In genomic region chr9:86353591-86354047, GRCh38 we compare ENCODE assay signal across 8 cellular contexts. TPM values are rescaled to one million over a fixed set of nuclear protein-coding genes. Genes with fewer than 3 reads are reported as not detected.
DNase-seq lines count a peak whose midpoint lies in the region; ATAC-seq and TF ChIP-seq lines count a peak whose summit lies in the region.

No MANE protein-coding gene starts in this region.

- POLR2A ChIA-PET in activated CD4-positive, alpha-beta memory T cell treated with anti-CD3 and anti-CD28 coated beads, Interleukin-2, amount 10 ng/mL, durations not matched to agents 7 days and 5 days (lab: Charles Lee), result interaction anchor here (0.7 to 1.8 kb wide), 7 partner anchors 13 to 71 kb away, joined by 3 to 13 read pairs (median 4); partner anchors contain the start of gene ISCA1

- ATAC-seq in GM21723 (IDR thresholded peaks at IDR 0.05; ENCODE audit: unreplicated experiment), result no peak

- H3K9me3 Mint-ChIP-seq in IgD-negative memory B cell, result no peaks in the 10 kb centered on the region
- no peaks in the 10 kb centered on the region for H3K9me3 Mint-ChIP-seq in activated CD4-positive, alpha-beta memory T cell treated with anti-CD3 and anti-CD28 coated beads, Interleukin-2, amount 10 ng/mL, durations not matched to agents 7 days and 5 days
- no peaks in the 10 kb centered on the region for H3K9me3 Mint-ChIP-seq in osteocyte (ENCODE audit: unreplicated experiment)

- peak overlapping the region; percentile 86 to 99 (median 98) for H3K4me3 Mint-ChIP-seq in IgD-negative memory B cell
- H3K4me3 Mint-ChIP-seq in activated CD4-positive, alpha-beta memory T cell treated with anti-CD3 and anti-CD28 coated beads, Interleukin-2, amount 10 ng/mL, durations not matched to agents 7 days and 5 days, result peak overlapping the region; percentile 96
- H3K4me3 Mint-ChIP-seq in osteocyte (ENCODE audit: unreplicated experiment), result peak overlapping the region; percentile 92

- H3K4me1 Mint-ChIP-seq in IgD-negative memory B cell (peaks cover 26 to 43% (median 28%) of the 10 kb centered on the region in 3 donors), osteocyte (ENCODE audit: unreplicated experiment) (peaks cover 38% of the 10 kb centered on the region)
- H3K4me1 Mint-ChIP-seq in activated CD4-positive, alpha-beta memory T cell treated with anti-CD3 and anti-CD28 coated beads, Interleukin-2, amount 10 ng/mL, durations not matched to agents 7 days and 5 days, result peaks cover 42% of the 10 kb centered on the region

- H3K27me3 Mint-ChIP-seq in IgD-negative memory B cell (no peaks in the 10 kb centered on the region), osteocyte (ENCODE audit: unreplicated experiment) (no peaks in the 10 kb centered on the region)
- H3K27me3 Mint-ChIP-seq in activated CD4-positive, alpha-beta memory T cell treated with anti-CD3 and anti-CD28 coated beads, Interleukin-2, amount 10 ng/mL, durations not matched to agents 7 days and 5 days, result peaks cover 6% of the 10 kb centered on the region

- H3K27ac Mint-ChIP-seq in IgD-negative memory B cell, result peak overlapping the region; percentile 93 to 94 (median 94)
- H3K27ac Mint-ChIP-seq in activated CD4-positive, alpha-beta memory T cell treated with anti-CD3 and anti-CD28 coated beads, Interleukin-2, amount 10 ng/mL, durations not matched to agents 7 days and 5 days, result peak overlapping the region; percentile 98
- peak overlapping the region; percentile 98 for H3K27ac Mint-ChIP-seq in osteocyte (ENCODE audit: unreplicated experiment)

- H3K4me3 ChIP-seq in fibroblast of the aortic adventitia (ENCODE audit: low read depth, low read length), result peak overlapping the region; percentile 96

- peaks cover 4% of the 10 kb centered on the region for H3K36me3 Mint-ChIP-seq in IgD-negative memory B cell
- peaks cover 41% of the 10 kb centered on the region for H3K36me3 Mint-ChIP-seq in activated CD4-positive, alpha-beta memory T cell treated with anti-CD3 and anti-CD28 coated beads, Interleukin-2, amount 10 ng/mL, durations not matched to agents 7 days and 5 days (ENCODE audit: low read depth)
- H3K36me3 Mint-ChIP-seq in osteocyte (ENCODE audit: unreplicated experiment), result peaks cover 12% of the 10 kb centered on the region

- DNase-seq in ELR (ENCODE audit: low read depth), result peak; percentile 46
- peak; percentile 45 for DNase-seq in activated CD4-positive, alpha-beta memory T cell treated with anti-CD3 and anti-CD28 coated beads, Interleukin-2, amount 10 ng/mL, durations not matched to agents 7 days and 5 days
- peak; percentile 45 for DNase-seq in fibroblast of the aortic adventitia (ENCODE audit: low read depth)
- DNase-seq in osteocyte (ENCODE audit: extremely low spot score, unreplicated experiment), result no peak
- DNase-seq in glomerular visceral epithelial cell (ENCODE audit: extremely low spot score), result no peak
- DNase-seq in D341Med (ENCODE audit: low spot score), result no peak

- CTCF ChIA-PET in activated CD4-positive, alpha-beta memory T cell treated with anti-CD3 and anti-CD28 coated beads, Interleukin-2, amount 10 ng/mL, durations not matched to agents 7 days and 5 days (lab: Charles Lee), result no interaction called here

- TF ChIP-seq CTCF in fibroblast of the aortic adventitia (IDR thresholded peaks at IDR 0.05; ENCODE audit: insufficient read depth, low read length) (no peak), osteocyte (IDR thresholded peaks at IDR 0.05) (no peak)

RNA-seq across cellular contexts. Expression of gene TUT7, which starts 0.6 kb away (rescaled TPM):
- polyA plus RNA-seq in IgD-negative memory B cell, result 26.2 TPM
- total RNA-seq in activated CD4-positive, alpha-beta memory T cell treated with anti-CD3 and anti-CD28 coated beads, Interleukin-2, amount 10 ng/mL, durations not matched to agents 7 days and 5 days, result 10 to 100 TPM; 59.3 to 63.1 TPM
- 44.2 and 116 TPM in 2 replicates for total RNA-seq in fibroblast of the aortic adventitia (ENCODE audit: low replicate concordance)
- 24.8 and 30.2 TPM in 2 replicates for total RNA-seq in osteocyte

Comparison
In these comparisons a context has a peak if more than half of its experiments do, and no peak if none do; other contexts are left out.
1. DNase-seq: peak in ELR (single experiment), activated CD4-positive, alpha-beta memory T cell treated with anti-CD3 and anti-CD28 coated beads, Interleukin-2, amount 10 ng/mL, durations not matched to agents 7 days and 5 days (single experiment) and fibroblast of the aortic adventitia (single experiment); none in osteocyte (single experiment), glomerular visceral epithelial cell (single experiment) and D341Med (single experiment).
2. Peak in every context shown above with its lines, with median percentiles within 50 percentile points of each other: H3K27ac Mint-ChIP-seq and H3K4me3 Mint-ChIP-seq.